ENCODE assay signal across 8 cellular contexts in genomic region chr2:209208211-209208610, GRCh38.
DNase-seq lines count a peak whose midpoint lies in the region; ATAC-seq lines count a peak whose summit lies in the region.

No MANE protein-coding gene starts in this region.

- H3K4me3 ChIP-seq in MG63: peak overlapping the region; percentile 46

- DNase-seq in NCI-H510A treated with DMSO at 0.1 percent for 48 hours (lab: John Stamatoyannopoulos, UW) (peak; percentile 7), NCI-H510A (lab: John Stamatoyannopoulos, UW) (no peak), MG63 (peak; percentile 28), amniotic epithelial cell (ENCODE audit: low read depth) (peak; percentile 4), left lobe of liver (ENCODE audit: low spot score) (no peak), NK-92 (lab: John Stamatoyannopoulos, UW; ENCODE audit: unreplicated experiment) (no peak)
- no peak for DNase-seq in activated effector memory CD4-positive, alpha-beta T cell treated with Interleukin-2 at 50 U/mL for 16 hours

- peak; percentile 69 for ATAC-seq in GM21619 (IDR thresholded peaks at IDR 0.05; ENCODE audit: unreplicated experiment)
- ATAC-seq in left lobe of liver: peak; percentile 72

- H3K27me3 ChIP-seq in MG63: no peaks in the 10 kb centered on the region

- no peaks in the 10 kb centered on the region for H3K36me3 ChIP-seq in MG63

- no peaks in the 10 kb centered on the region for H3K9me3 ChIP-seq in MG63

Comparison
In these comparisons a context has a peak if more than half of its experiments do, and no peak if none do; other contexts are left out.
1. DNase-seq: peak in NCI-H510A treated with DMSO at 0.1 percent for 48 hours (single experiment), MG63 (single experiment) and amniotic epithelial cell (single experiment); none in NCI-H510A (single experiment), left lobe of liver (single experiment), activated effector memory CD4-positive, alpha-beta T cell treated with Interleukin-2 at 50 U/mL for 16 hours (single experiment) and NK-92 (single experiment).